1 cellular context compared by ENCODE assay signal in genomic region chr19:12782424-12783225, GRCh38.
TF ChIP-seq lines count a peak whose summit lies in the region.

No MANE protein-coding gene starts in this region.

TF ChIP-seq in K562, 482 proteins besides CTCF, POLR2A, EP300 and RAD21 (continued from another document):
- TF ChIP-seq MYC (IDR thresholded peaks at IDR 0.05; ENCODE audit: low read depth, low read length) (peak; percentile 76), MYC (CRISPR knock-in tag; IDR thresholded peaks at IDR 0.05; ENCODE audit: borderline replicate concordance, low read depth) (no peak), ETS2 (tag; IDR thresholded peaks at IDR 0.05; ENCODE audit: borderline replicate concordance, poor library complexity, severe bottlenecking) (no peak), ZNF740 (CRISPR knock-in tag; IDR thresholded peaks at IDR 0.05) (peak; percentile 99), ZNF740 (tag; IDR thresholded peaks at IDR 0.05) (peak in 1 of 2 experiments; percentile 97; a peak in 2 of 4 replicates), CHD1 (IDR thresholded peaks at IDR 0.05; ENCODE audit: low read length) (no peak), SAFB2 (IDR thresholded peaks at IDR 0.05; ENCODE audit: borderline replicate concordance, low read depth, low read length, severe bottlenecking) (no peak), ESRRB (CRISPR knock-in tag; IDR thresholded peaks at IDR 0.05; ENCODE audit: borderline replicate concordance) (no peak)
